In genomic region chr13:73945371-73945770, GRCh38 we compare ENCODE assay signal across 18 cellular contexts.
DNase-seq lines count a peak whose midpoint lies in the region; ATAC-seq and TF ChIP-seq lines count a peak whose summit lies in the region.
"Had no signal": no experiment of that assay in that cellular context is flagged by ENCODE, and none has a peak within 500 bp of the region (broad histone marks: within the 10 kb centered on the region; RNA-seq: fewer than 3 reads in every experiment).

No MANE protein-coding gene starts in this region.

- no peak overlapping the region for H3K4me3 Mint-ChIP-seq in CD8-positive, alpha-beta T cell
- H3K4me3 Mint-ChIP-seq in neural progenitor cell, result no peak overlapping the region
- H3K4me3 Mint-ChIP-seq: activated CD4-positive, alpha-beta T cell treated with anti-CD3 and anti-CD28 coated beads for 36 hours; activated T-cell treated with anti-CD3 and anti-CD28 coated beads, Interleukin-2, amount 50 U/mL, for 4 hours had no signal

- H3K27ac Mint-ChIP-seq in CD8-positive, alpha-beta T cell, result peak overlapping the region; percentile 73
- no peak overlapping the region for H3K27ac Mint-ChIP-seq in neural progenitor cell

- H3K9me3 ChIP-seq in CD8-positive, alpha-beta T cell (ENCODE audit: low read length), result no peaks in the 10 kb centered on the region
- H3K9me3 ChIP-seq in Loucy (ENCODE audit: insufficient read depth, low read depth, low read length) (no peaks in the 10 kb centered on the region), neural progenitor cell (ENCODE audit: low read depth) (no peaks in the 10 kb centered on the region)
- H3K9me3 ChIP-seq: BLaER1, Peyer's patch had no signal

- POLR2A ChIA-PET in CD8-positive, alpha-beta T cell (lab: Charles Lee), result no interaction called here

- H3K9me2 ChIP-seq in Loucy (replicated peaks; ENCODE audit: low read depth, low read length), result no peaks in the 10 kb centered on the region

- peaks cover 81% of the 10 kb centered on the region for H3K4me1 Mint-ChIP-seq in CD8-positive, alpha-beta T cell (ENCODE audit: low read depth)
- H3K4me1 Mint-ChIP-seq in neural progenitor cell, result peaks cover 30% of the 10 kb centered on the region

- no peak overlapping the region for H2AFZ ChIP-seq in Loucy (ENCODE audit: low read length)
- no peak overlapping the region for H2AFZ ChIP-seq in neural progenitor cell (replicated peaks)

- intact Hi-C loops in CD8-positive, alpha-beta T cell (cut with DNase I, micrococcal nuclease), result loop anchor here in 1 of 2 experiments (2.0 kb wide), 1 partner anchor 187 kb away; no protein-coding TSS in a partner anchor

- H3K4me2 ChIP-seq in Loucy (ENCODE audit: low read depth, low read length, poor library complexity, severe bottlenecking) (no peak overlapping the region), neural progenitor cell (peak overlapping the region; percentile 42)
- H3K4me2 ChIP-seq: BLaER1 had no signal

- H3K27me3 ChIP-seq in CD8-positive, alpha-beta T cell (ENCODE audit: insufficient read depth, low read length), result no peaks in the 10 kb centered on the region
- no peaks in the 10 kb centered on the region for H3K27me3 ChIP-seq in Loucy (ENCODE audit: insufficient read depth, low read length, poor library complexity, severe bottlenecking)
- H3K27me3 ChIP-seq in neural progenitor cell, result no peaks in the 10 kb centered on the region
- H3K27me3 ChIP-seq: BLaER1, Peyer's patch had no signal

- no peak for DNase-seq in CD8-positive, alpha-beta T cell
- DNase-seq in choroid plexus epithelial cell (ENCODE audit: low read depth) (peak; percentile 54), neural progenitor cell (ENCODE audit: low spot score) (no peak), D341Med (ENCODE audit: low spot score) (no peak), NCI-H446 treated with DMSO at 0.1 percent for 48 hours (lab: John Stamatoyannopoulos, UW) (no peak)
- DNase-seq: activated CD4-positive, alpha-beta T cell treated with anti-CD3 and anti-CD28 coated beads for 36 hours; activated T-cell treated with anti-CD3 and anti-CD28 coated beads, Interleukin-2, amount 50 U/mL, for 4 hours; DND-41; NCI-H187; NCI-H524 treated with DMSO at 0.1 percent for 48 hours; Peyer's patch; stimulated activated CD4-positive, alpha-beta T cell treated with anti-CD3 and anti-CD28 coated beads, Interleukin-12 subunit alpha, Interleukin-12 subunit beta, amount 100 ng/mL, for 4 hours had no signal

- no peak for ATAC-seq in CD8-positive, alpha-beta T cell
- ATAC-seq in HG02973 (IDR thresholded peaks at IDR 0.05; ENCODE audit: unreplicated experiment) (no peak), GM18873 (IDR thresholded peaks at IDR 0.05; ENCODE audit: low FRiP score, unreplicated experiment) (no peak)
- ATAC-seq: activated CD4-positive, alpha-beta T cell treated with anti-CD3 and anti-CD28 coated beads for 36 hours; activated T-cell treated with anti-CD3 and anti-CD28 coated beads, Interleukin-2, amount 50 U/mL, for 4 hours; HCT116 had no signal

- H3K27ac ChIP-seq in CD8-positive, alpha-beta T cell (ENCODE audit: low read depth, low read length), result no peak overlapping the region
- H3K27ac ChIP-seq in neural progenitor cell, result peak overlapping the region; percentile 72
- H3K27ac ChIP-seq: BLaER1 had no signal

- no peaks in the 10 kb centered on the region for H3K27me3 Mint-ChIP-seq in CD8-positive, alpha-beta T cell (ENCODE audit: low read depth)
- H3K27me3 Mint-ChIP-seq in neural progenitor cell (ENCODE audit: insufficient read depth, low read depth), result peaks cover 3% of the 10 kb centered on the region
- H3K27me3 Mint-ChIP-seq: activated CD4-positive, alpha-beta T cell treated with anti-CD3 and anti-CD28 coated beads for 36 hours had no signal

- CTCF ChIA-PET in CD8-positive, alpha-beta T cell (lab: Charles Lee), result interaction anchor here (0.7 to 1.9 kb wide), 3 partner anchors 208 to 343 kb away, joined by 3 to 9 read pairs (median 3); no protein-coding TSS in a partner anchor

- H3F3A ChIP-seq in Loucy (ENCODE audit: low read depth) (peaks cover 7% of the 10 kb centered on the region; the same call in 1 of the 2 replicates), neural progenitor cell (ENCODE audit: low read depth) (peaks cover 13% of the 10 kb centered on the region)

- TF ChIP-seq CTCF in CD8-positive, alpha-beta T cell (IDR thresholded peaks at IDR 0.05), result no peak
- peak; percentile 24 for TF ChIP-seq CTCF in Loucy (conservative IDR thresholded peaks at IDR 0.05; ENCODE audit: low read length)
- no peak for TF ChIP-seq CTCF in choroid plexus epithelial cell (conservative IDR thresholded peaks at IDR 0.05; ENCODE audit: low read depth, low read length)
- TF ChIP-seq CTCF in neural progenitor cell (IDR thresholded peaks at IDR 0.05), result no peak

- H3K9ac ChIP-seq in Loucy (ENCODE audit: low read depth, low read length, poor library complexity, severe bottlenecking) (no peak overlapping the region), neural progenitor cell (no peak overlapping the region)
- H3K9ac ChIP-seq: BLaER1 had no signal

- H3K36me3 ChIP-seq in CD8-positive, alpha-beta T cell (ENCODE audit: insufficient read depth, low read length), result no peaks in the 10 kb centered on the region
- H3K36me3 ChIP-seq in Loucy (ENCODE audit: insufficient read depth, low read length), result peaks cover 13% of the 10 kb centered on the region; the same call in 1 of the 2 replicates
- H3K36me3 ChIP-seq in neural progenitor cell, result no peaks in the 10 kb centered on the region
- H3K36me3 ChIP-seq: Peyer's patch had no signal

- H3K79me2 ChIP-seq in Loucy (ENCODE audit: insufficient read depth, low read length), result no peaks in the 10 kb centered on the region
- no peaks in the 10 kb centered on the region for H3K79me2 ChIP-seq in neural progenitor cell (ENCODE audit: low read depth)

- H3K4me1 ChIP-seq in CD8-positive, alpha-beta T cell (ENCODE audit: insufficient read depth, low read length), result peaks cover 53% of the 10 kb centered on the region
- peaks cover 24% of the 10 kb centered on the region for H3K4me1 ChIP-seq in Loucy (ENCODE audit: insufficient read depth, low read length, poor library complexity, severe bottlenecking)
- peaks cover 21% of the 10 kb centered on the region for H3K4me1 ChIP-seq in neural progenitor cell
- H3K4me1 ChIP-seq: Peyer's patch had no signal

- no peaks in the 10 kb centered on the region for H4K20me1 ChIP-seq in Loucy (ENCODE audit: insufficient read depth, low read length, poor library complexity, severe bottlenecking)
- no peaks in the 10 kb centered on the region for H4K20me1 ChIP-seq in neural progenitor cell (ENCODE audit: low read depth)
- H4K20me1 ChIP-seq: BLaER1 had no signal

- no peaks in the 10 kb centered on the region for H3K9me3 Mint-ChIP-seq in CD8-positive, alpha-beta T cell
- H3K9me3 Mint-ChIP-seq in neural progenitor cell, result no peaks in the 10 kb centered on the region
- H3K9me3 Mint-ChIP-seq: activated T-cell treated with anti-CD3 and anti-CD28 coated beads, Interleukin-2, amount 50 U/mL, for 4 hours had no signal

- H3K4me3 ChIP-seq in CD8-positive, alpha-beta T cell (ENCODE audit: low read depth, low read length), result no peak overlapping the region
- H3K4me3 ChIP-seq in Loucy (ENCODE audit: low read length, poor library complexity, severe bottlenecking) (no peak overlapping the region), choroid plexus epithelial cell (ENCODE audit: low read depth, low read length) (no peak overlapping the region), neural progenitor cell (no peak overlapping the region)
- H3K4me3 ChIP-seq: BLaER1, lung, Peyer's patch had no signal

- H3K36me3 Mint-ChIP-seq in CD8-positive, alpha-beta T cell, result peaks cover 36% of the 10 kb centered on the region
- peaks cover 16% of the 10 kb centered on the region for H3K36me3 Mint-ChIP-seq in neural progenitor cell
